In genomic region chr6:22656696-22657340, GRCh38 we compare ENCODE assay signal across 18 cellular contexts.
A peak's percentile ranks its signal among the peaks of the same experiment; 100 is the strongest.
DNase-seq lines count a peak whose midpoint lies in the region; ATAC-seq and TF ChIP-seq lines count a peak whose summit lies in the region.
"Had no signal": no experiment of that assay in that cellular context is flagged by ENCODE, and none has a peak within 500 bp of the region (broad histone marks: within the 10 kb centered on the region; RNA-seq: fewer than 3 reads in every experiment).

No MANE protein-coding gene starts in this region.

- H3K27ac ChIP-seq in CD4-positive, alpha-beta T cell (ENCODE audit: low read depth, low read length) = no peak overlapping the region
- H3K27ac ChIP-seq in aorta (ENCODE audit: low read depth in 1 of 2, low read length in 2 of 2) = no peak overlapping the region
- peak overlapping the region in 4 of 59 donors; percentile 60 to 84 (median 79) for H3K27ac ChIP-seq in dorsolateral prefrontal cortex
- H3K27ac ChIP-seq: gastroesophageal sphincter, PC-9 had no signal

- H3K27me3 Mint-ChIP-seq in neural crest cell (ENCODE audit: low read depth) = no peaks in the 10 kb centered on the region
- H3K27me3 Mint-ChIP-seq in CD4-positive, alpha-beta T cell = no peaks in the 10 kb centered on the region
- H3K27me3 Mint-ChIP-seq: activated B cell treated with CpG ODN at 0.5 μM for 24 hours; stimulated activated naive CD8-positive, alpha-beta T cell treated with anti-CD3 and anti-CD28 coated beads, Interleukin-15, Interleukin-2, amounts not matched to agents 100 ng/mL and 50 ng/mL, for 24 hours had no signal

- peak overlapping the region; percentile 68 for H3K27ac Mint-ChIP-seq in neural crest cell (ENCODE audit: unreplicated experiment)
- no peak overlapping the region for H3K27ac Mint-ChIP-seq in CD4-positive, alpha-beta T cell
- H3K27ac Mint-ChIP-seq: activated B cell treated with CpG ODN at 0.5 μM for 24 hours; activated naive CD4-positive, alpha-beta T cell treated with anti-CD3 and anti-CD28 coated beads, Interleukin-2, amount 50 U/mL, for 72 hours; stimulated activated naive CD8-positive, alpha-beta T cell treated with anti-CD3 and anti-CD28 coated beads, Interleukin-15, Interleukin-2, amounts not matched to agents 100 ng/mL and 50 ng/mL, for 24 hours had no signal

- ATAC-seq in GM19023 (IDR thresholded peaks at IDR 0.05; ENCODE audit: unreplicated experiment) (peak; percentile 66), HG02763 (IDR thresholded peaks at IDR 0.05; ENCODE audit: unreplicated experiment) (peak; percentile 68), HG03565 (IDR thresholded peaks at IDR 0.05; ENCODE audit: unreplicated experiment) (peak; percentile 48), aorta (ENCODE audit: low FRiP score) (no peak)
- no peak for ATAC-seq in CD4-positive, alpha-beta T cell (ENCODE audit: poor library complexity)
- ATAC-seq: activated naive CD4-positive, alpha-beta T cell treated with anti-CD3 and anti-CD28 coated beads, Interleukin-2, amount 50 U/mL, for 72 hours; gastroesophageal sphincter had no signal

- no peak for TF ChIP-seq CTCF in neural crest cell (conservative IDR thresholded peaks at IDR 0.05)
- TF ChIP-seq CTCF in CD4-positive, alpha-beta T cell (IDR thresholded peaks at IDR 0.05) = no peak
- TF ChIP-seq CTCF in dorsolateral prefrontal cortex (IDR thresholded peaks at IDR 0.05 in 54 of 56, conservative IDR thresholded peaks at IDR 0.05 in 2 of 56; ENCODE audit: low read depth in 1 of 56, partially characterized antibody in 56 of 56) = no peak

- POLR2A ChIA-PET in CD4-positive, alpha-beta T cell (lab: Charles Lee) = no interaction called here

- H3K9me3 Mint-ChIP-seq in neural crest cell = peaks cover 2% of the 10 kb centered on the region
- H3K9me3 Mint-ChIP-seq in CD4-positive, alpha-beta T cell = no peaks in the 10 kb centered on the region
- H3K9me3 Mint-ChIP-seq: stimulated activated naive CD8-positive, alpha-beta T cell treated with anti-CD3 and anti-CD28 coated beads, Interleukin-15, Interleukin-2, amounts not matched to agents 100 ng/mL and 50 ng/mL, for 24 hours had no signal

- peaks cover 5% of the 10 kb centered on the region for H3K36me3 Mint-ChIP-seq in neural crest cell (ENCODE audit: low read depth)
- no peaks in the 10 kb centered on the region for H3K36me3 Mint-ChIP-seq in CD4-positive, alpha-beta T cell (ENCODE audit: low read depth)
- H3K36me3 Mint-ChIP-seq: activated naive CD4-positive, alpha-beta T cell treated with anti-CD3 and anti-CD28 coated beads, Interleukin-2, amount 50 U/mL, for 72 hours had no signal

- H3K4me1 Mint-ChIP-seq in neural crest cell = peaks cover 67% of the 10 kb centered on the region
- H3K4me1 Mint-ChIP-seq in CD4-positive, alpha-beta T cell (ENCODE audit: low read depth) = no peaks in the 10 kb centered on the region

- 64 to 66% methylated on average over 3 of the region's 3 CpGs for WGBS in aorta, 2 donors

- H3K36me3 ChIP-seq in aorta (ENCODE audit: control insufficient read depth in 1 of 2, insufficient read depth in 2 of 2, low read length in 1 of 2) = no peaks in the 10 kb centered on the region
- H3K36me3 ChIP-seq: gastroesophageal sphincter had no signal

- no peaks in the 10 kb centered on the region for H3K27me3 ChIP-seq in CD4-positive, alpha-beta T cell (ENCODE audit: control insufficient read depth, insufficient read depth, low read length)
- H3K27me3 ChIP-seq in aorta (ENCODE audit: control insufficient read depth in 1 of 2, insufficient read depth in 2 of 2, low read length in 1 of 2) (no peaks in the 10 kb centered on the region), dorsolateral prefrontal cortex (no peaks in the 10 kb centered on the region)
- H3K27me3 ChIP-seq: gastroesophageal sphincter had no signal

- no peak overlapping the region for H3K4me3 Mint-ChIP-seq in neural crest cell
- no peak overlapping the region for H3K4me3 Mint-ChIP-seq in CD4-positive, alpha-beta T cell
- H3K4me3 Mint-ChIP-seq: activated B cell treated with CpG ODN at 0.5 μM for 24 hours; stimulated activated naive CD8-positive, alpha-beta T cell treated with anti-CD3 and anti-CD28 coated beads, Interleukin-15, Interleukin-2, amounts not matched to agents 100 ng/mL and 50 ng/mL, for 24 hours had no signal

- CTCF ChIA-PET in CD4-positive, alpha-beta T cell (lab: Charles Lee) = no interaction called here

- DNase-seq in neural crest cell (ENCODE audit: low read depth, low spot score) (no peak), aorta (no peak), T-helper 2 cell (no peak), dorsolateral prefrontal cortex (no peak)
- DNase-seq in CD4-positive, alpha-beta T cell = no peak
- DNase-seq: activated B cell treated with CpG ODN at 0.5 μM for 24 hours; activated CD8-positive, alpha-beta memory T cell treated with anti-CD3 and anti-CD28 coated beads, Interleukin-2, amount 50 U/mL, for 4 hours; DND-41; NCI-H1417 treated with DMSO at 0.1 percent for 48 hours; NCI-H510A treated with DMSO at 0.1 percent for 48 hours; PC-9; SW 1271 had no signal

- H3K9me3 ChIP-seq in CD4-positive, alpha-beta T cell (ENCODE audit: control insufficient read depth, low read length) = no peaks in the 10 kb centered on the region
- no peaks in the 10 kb centered on the region for H3K9me3 ChIP-seq in aorta (ENCODE audit: control insufficient read depth, low read length)
- H3K9me3 ChIP-seq: gastroesophageal sphincter had no signal

- intact Hi-C loops in CD4-positive, alpha-beta T cell (cut with DNase I, micrococcal nuclease) = no loop called here
- intact Hi-C loops in aorta (cut with DNase I) (no loop called here), dorsolateral prefrontal cortex (cut with DNase I) (loop anchor here in 1 of 2 donors (5.0 kb wide), 1 partner anchor 510 kb away; no protein-coding TSS in a partner anchor)

- H3K4me1 ChIP-seq in aorta (ENCODE audit: control insufficient read depth in 1 of 2, insufficient read depth in 2 of 2, low read length in 2 of 2) = peaks cover 0 to 3% of the 10 kb centered on the region in 2 donors

- H3K4me3 ChIP-seq in aorta (ENCODE audit: low read length in 2 of 2) (no peak overlapping the region), dorsolateral prefrontal cortex (no peak overlapping the region)
- H3K4me3 ChIP-seq: gastroesophageal sphincter, PC-9 had no signal

Comparison
In these comparisons a context has a peak if more than half of its experiments do, and no peak if none do; other contexts are left out.
1. ATAC-seq: peak in GM19023 (single experiment), HG02763 (single experiment) and HG03565 (single experiment); none in CD4-positive, alpha-beta T cell (single experiment) and aorta (single experiment).